13 cellular contexts compared by ENCODE assay signal in the genomic region with DNA sequence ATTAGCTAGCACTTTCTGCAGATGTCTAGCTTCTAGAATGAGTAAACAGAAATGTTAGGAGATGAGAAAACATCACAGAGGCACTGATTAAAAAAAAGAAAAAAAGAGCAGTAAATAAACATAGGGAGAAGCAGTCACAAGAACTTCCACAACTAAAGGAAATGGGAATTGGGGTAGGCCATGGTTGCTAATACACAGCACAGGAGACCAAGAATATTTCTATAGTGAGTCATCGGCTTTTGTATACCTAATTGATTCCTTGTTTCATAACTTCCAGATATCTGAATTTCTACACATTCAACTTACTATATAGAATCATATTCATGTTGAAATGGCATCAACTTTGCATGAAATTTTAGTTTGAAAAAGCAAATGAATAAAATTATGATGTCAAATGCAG. TPM values are rescaled to one million over a fixed set of nuclear protein-coding genes. Genes with fewer than 3 reads are reported as not detected.
DNase-seq lines count a peak whose midpoint lies in the region; ATAC-seq and TF ChIP-seq lines count a peak whose summit lies in the region.
"Had no signal": no experiment of that assay in that cellular context is flagged by ENCODE, and none has a peak within 500 bp of the region (broad histone marks: within the 10 kb centered on the region; RNA-seq: fewer than 3 reads in every experiment).

No MANE protein-coding gene starts in this region.

- CTCF ChIA-PET in AG04450 (lab: Charles Lee): interaction anchor here (1.2 to 3.1 kb wide), 2 partner anchors 374 to 380 kb away, joined by 3 to 15 read pairs; no protein-coding TSS in a partner anchor

- no peaks in the 10 kb centered on the region for H4K20me1 ChIP-seq in Karpas-422 (ENCODE audit: insufficient read depth, low read depth, low read length)
- H4K20me1 ChIP-seq: BLaER1 treated with 17β-estradiol and CSF1 and Interleukin-3, amounts not matched to agents 10 nM and 100 nM had no signal

- ATAC-seq in GM18907 (IDR thresholded peaks at IDR 0.05; ENCODE audit: unreplicated experiment) (no peak), HG03108 (IDR thresholded peaks at IDR 0.05; ENCODE audit: unreplicated experiment) (no peak), natural killer cell (no peak)

- no peak overlapping the region for H3K4me3 Mint-ChIP-seq in natural killer cell

- no peaks in the 10 kb centered on the region for H3K36me3 Mint-ChIP-seq in natural killer cell

- H3K4me1 ChIP-seq in Karpas-422 (ENCODE audit: low read length): peaks cover 32% of the 10 kb centered on the region

- H3K27me3 Mint-ChIP-seq in natural killer cell (ENCODE audit: low read depth in 2 of 2): no peaks in the 10 kb centered on the region

- no peak overlapping the region for H3K4me2 ChIP-seq in Karpas-422 (ENCODE audit: low read depth, low read length, poor library complexity, severe bottlenecking)

- H3K27ac Mint-ChIP-seq in natural killer cell: no peak overlapping the region

- no peaks in the 10 kb centered on the region for H3K79me2 ChIP-seq in Karpas-422 (ENCODE audit: low read length)

- DNase-seq in AG04450 (ENCODE audit: low read depth, low spot score) (peak; percentile 67), LHCN-M2 (ENCODE audit: low read depth) (peak; percentile 66), dedifferentiated amniotic fluid mesenchymal stem cell (ENCODE audit: extremely low spot score) (peak; percentile 41), medulla oblongata (ENCODE audit: extremely low spot score) (peak; percentile 7), Karpas-422 (no peak), natural killer cell (no peak)
- DNase-seq: central memory CD4-positive, alpha-beta T cell; KBM-7; NCI-H524 treated with DMSO at 0.1 percent for 48 hours; nucleus accumbens had no signal

- no peak for TF ChIP-seq CTCF in AG04450 (IDR thresholded peaks at IDR 0.05; ENCODE audit: low read depth, low read length)
- TF ChIP-seq CTCF in natural killer cell (IDR thresholded peaks at IDR 0.05): no peak

- POLR2A ChIA-PET in AG04450 (lab: Yijun Ruan, JAX): no interaction called here

- no peak overlapping the region for H3K9ac ChIP-seq in Karpas-422 (ENCODE audit: low read length)
- H3K9ac ChIP-seq: BLaER1 treated with 17β-estradiol and CSF1 and Interleukin-3, amounts not matched to agents 10 nM and 100 nM had no signal

- H2AFZ ChIP-seq in Karpas-422 (ENCODE audit: low read length): no peak overlapping the region

- H3K9me3 ChIP-seq in AG04450 (ENCODE audit: control insufficient read depth, insufficient read depth, low read length): no peaks in the 10 kb centered on the region
- no peaks in the 10 kb centered on the region for H3K9me3 ChIP-seq in Karpas-422 (ENCODE audit: low read length)
- H3K9me3 ChIP-seq: BLaER1 treated with 17β-estradiol and CSF1 and Interleukin-3, amounts not matched to agents 10 nM and 100 nM had no signal

- no peaks in the 10 kb centered on the region for H3K9me2 ChIP-seq in Karpas-422 (replicated peaks; ENCODE audit: insufficient read depth, low read length)

- intact Hi-C loops in natural killer cell (cut with micrococcal nuclease): no loop called here

- H3K27ac ChIP-seq in AG04450 (ENCODE audit: low read depth, low read length): no peak overlapping the region
- H3K27ac ChIP-seq in Karpas-422 (ENCODE audit: low read length): no peak overlapping the region
- H3K27ac ChIP-seq: BLaER1 treated with 17β-estradiol and CSF1 and Interleukin-3, amounts not matched to agents 10 nM and 100 nM had no signal

- H3K4me1 Mint-ChIP-seq in natural killer cell: no peaks in the 10 kb centered on the region

- no peaks in the 10 kb centered on the region for H3K36me3 ChIP-seq in Karpas-422 (ENCODE audit: insufficient read depth, low read length)
- H3K36me3 ChIP-seq: BLaER1 treated with 17β-estradiol and CSF1 and Interleukin-3, amounts not matched to agents 10 nM and 100 nM had no signal

- no peaks in the 10 kb centered on the region for H3K27me3 ChIP-seq in AG04450 (ENCODE audit: control insufficient read depth, insufficient read depth, low read length)
- no peaks in the 10 kb centered on the region for H3K27me3 ChIP-seq in Karpas-422 (ENCODE audit: low read length)
- H3K27me3 ChIP-seq: BLaER1 treated with 17β-estradiol and CSF1 and Interleukin-3, amounts not matched to agents 10 nM and 100 nM had no signal

- no peaks in the 10 kb centered on the region for H3K9me3 Mint-ChIP-seq in natural killer cell

- H3K4me3 ChIP-seq in AG04450 (ENCODE audit: low read depth, low read length) (no peak overlapping the region), Karpas-422 (ENCODE audit: low read length) (no peak overlapping the region)
- H3K4me3 ChIP-seq: BLaER1 treated with 17β-estradiol and CSF1 and Interleukin-3, amounts not matched to agents 10 nM and 100 nM had no signal

RNA-seq across cellular contexts. Expression of gene TCF12, which starts 47.3 kb away (rescaled TPM):
- 410 and 447 TPM in 2 replicates for polyA plus RNA-seq in AG04450 (2011; rRNA removed)
- 637 and 703 TPM in 2 replicates for polyA minus RNA-seq in AG04450 (2011; rRNA and poly(A)+ RNA removed)
- total RNA-seq in LHCN-M2 (2014; rRNA removed): 108 and 111 TPM in 2 replicates
- 19.7 TPM for polyA plus RNA-seq in LHCN-M2 (2012)
- 189 and 287 TPM in 2 replicates for total RNA-seq in Karpas-422 (2014; rRNA removed; shearing (Covaris generic); ENCODE audit: low replicate concordance)
- 100 to 1,000 TPM in 2 of 3 donors, 10 to 100 TPM in 1; 84.1 to 111 (median 107) TPM for total RNA-seq in natural killer cell

Comparison
In these comparisons a context has a peak if more than half of its experiments do, and no peak if none do; other contexts are left out.
1. DNase-seq: peak in AG04450 (single experiment), LHCN-M2 (single experiment), dedifferentiated amniotic fluid mesenchymal stem cell (single experiment) and medulla oblongata (single experiment); none in Karpas-422 (single experiment) and natural killer cell (single experiment).